Comparison of ENCODE assay signal across 8 cellular contexts in genomic region chr2:47056875-47057731, GRCh38.
DNase-seq lines count a peak whose midpoint lies in the region; ATAC-seq and TF ChIP-seq lines count a peak whose summit lies in the region.

No MANE protein-coding gene starts in this region.

- H3K4me3 ChIP-seq in right cardiac atrium (ENCODE audit: low read length) (no peak overlapping the region), stomach (no peak overlapping the region)
- H3K4me3 ChIP-seq in effector memory CD4-positive, alpha-beta T cell (ENCODE audit: insufficient read depth, low read depth, low read length, poor library complexity, severe bottlenecking) = no peak overlapping the region

- WGBS in right cardiac atrium = 43% methylated on average over 16 of the region's 16 CpGs
- 55 to 82% (median 67%) methylated on average over 11 to 16 of the region's 16 CpGs for WGBS in stomach, 5 donors

- H3K27ac ChIP-seq in right cardiac atrium (ENCODE audit: low read length) = peak overlapping the region; percentile 94
- H3K27ac ChIP-seq in stomach = peak overlapping the region in 4 of 5 donors; percentile 69 to 87 (median 80)
- H3K27ac ChIP-seq in effector memory CD4-positive, alpha-beta T cell (ENCODE audit: insufficient read depth, low read length, poor library complexity, severe bottlenecking) = no peak overlapping the region

- H3K4me1 ChIP-seq in right cardiac atrium (ENCODE audit: control insufficient read depth, insufficient read depth, low read length) = peaks cover 14% of the 10 kb centered on the region
- H3K4me1 ChIP-seq in stomach = peaks cover 26 to 62% (median 45%) of the 10 kb centered on the region in 4 donors
- no peaks in the 10 kb centered on the region for H3K4me1 ChIP-seq in effector memory CD4-positive, alpha-beta T cell (ENCODE audit: control insufficient read depth, insufficient read depth, low read length, poor library complexity, severe bottlenecking)

- no peak for TF ChIP-seq EP300 in stomach (IDR thresholded peaks at IDR 0.05)

- H3K27me3 ChIP-seq in right cardiac atrium (ENCODE audit: control insufficient read depth, insufficient read depth) = no peaks in the 10 kb centered on the region
- no peaks in the 10 kb centered on the region for H3K27me3 ChIP-seq in stomach
- no peaks in the 10 kb centered on the region for H3K27me3 ChIP-seq in effector memory CD4-positive, alpha-beta T cell (replicated peaks; ENCODE audit: control insufficient read depth, insufficient read depth, low read length, poor library complexity, severe bottlenecking)

- no peak for TF ChIP-seq POLR2A in stomach (IDR thresholded peaks at IDR 0.05)

- peaks cover 0 to 38% (median 30%) of the 10 kb centered on the region in 4 donors for H3K36me3 ChIP-seq in stomach
- H3K36me3 ChIP-seq in effector memory CD4-positive, alpha-beta T cell (ENCODE audit: control insufficient read depth, insufficient read depth, low read length) = peaks cover 34% of the 10 kb centered on the region

- DNase-seq in SIG-M5 treated with dmso at 0.1 percent for 504 hours (lab: John Stamatoyannopoulos, UW; ENCODE audit: unreplicated experiment) (peak; percentile 31), SIG-M5 (lab: John Stamatoyannopoulos, UW) (no peak), UCSD-AML1 (lab: John Stamatoyannopoulos, UW; ENCODE audit: unreplicated experiment) (peak; percentile 69), right cardiac atrium (peak; percentile 66 to 87 (median 86)), stomach (no peak), dedifferentiated amniotic fluid mesenchymal stem cell (ENCODE audit: extremely low spot score) (no peak)
- DNase-seq in activated effector memory CD4-positive, alpha-beta T cell treated with anti-CD3 and anti-CD28 coated beads, Interleukin-2, amount 50 U/mL, for 16 hours = no peak
- no peak for DNase-seq in effector memory CD4-positive, alpha-beta T cell

- intact Hi-C loops in right cardiac atrium (cut with DNase I) (no loop called here), stomach (cut with DNase I; ENCODE audit: low total_unique reads) (no loop called here)

- no peaks in the 10 kb centered on the region for H3K9me3 ChIP-seq in right cardiac atrium (ENCODE audit: control insufficient read depth, low read length)
- H3K9me3 ChIP-seq in stomach = no peaks in the 10 kb centered on the region
- H3K9me3 ChIP-seq in effector memory CD4-positive, alpha-beta T cell (ENCODE audit: control insufficient read depth, low read length) = no peaks in the 10 kb centered on the region

- TF ChIP-seq CTCF in stomach (IDR thresholded peaks at IDR 0.05) = no peak

- peak; percentile 73 to 75 for ATAC-seq in right cardiac atrium

Comparison
In these comparisons a context has a peak if more than half of its experiments do, and no peak if none do; other contexts are left out.
1. DNase-seq: peak in SIG-M5 treated with dmso at 0.1 percent for 504 hours (single experiment), UCSD-AML1 (single experiment) and right cardiac atrium (3 of 3); none in SIG-M5 (single experiment), stomach (single experiment), activated effector memory CD4-positive, alpha-beta T cell treated with anti-CD3 and anti-CD28 coated beads, Interleukin-2, amount 50 U/mL, for 16 hours (single experiment), effector memory CD4-positive, alpha-beta T cell (0 of 3) and dedifferentiated amniotic fluid mesenchymal stem cell (single experiment).